In genomic region chr6:117265425-117266266, GRCh38 we compare ENCODE assay signal across 8 cellular contexts. TPM values are rescaled to one million over a fixed set of nuclear protein-coding genes. Genes with fewer than 3 reads are reported as not detected.
DNase-seq lines count a peak whose midpoint lies in the region; ATAC-seq and TF ChIP-seq lines count a peak whose summit lies in the region.

A gene with protein sequence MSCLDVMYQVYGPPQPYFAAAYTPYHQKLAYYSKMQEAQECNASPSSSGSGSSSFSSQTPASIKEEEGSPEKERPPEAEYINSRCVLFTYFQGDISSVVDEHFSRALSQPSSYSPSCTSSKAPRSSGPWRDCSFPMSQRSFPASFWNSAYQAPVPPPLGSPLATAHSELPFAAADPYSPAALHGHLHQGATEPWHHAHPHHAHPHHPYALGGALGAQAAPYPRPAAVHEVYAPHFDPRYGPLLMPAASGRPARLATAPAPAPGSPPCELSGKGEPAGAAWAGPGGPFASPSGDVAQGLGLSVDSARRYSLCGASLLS (plus strand): TSS chr6:117265558. CDS start chr6:117265764, 206 bp downstream.

- no peak within 1 kb of the TSS for H3K27ac Mint-ChIP-seq in activated CD4-positive, alpha-beta T cell treated with anti-CD3 and anti-CD28 coated beads for 36 hours
- no peak within 1 kb of the TSS for H3K27ac Mint-ChIP-seq in activated T-helper 17 cell treated with anti-CD3 and anti-CD28 coated beads, Interleukin-2, amount 50 U/mL, for 72 hours

- H3K9me3 ChIP-seq in HUES48 (ENCODE audit: control insufficient read depth, insufficient read depth, low read length) (no peaks in the 10 kb centered on the region), left ventricle myocardium inferior (replicated peaks) (no peaks in the 10 kb centered on the region), prostate gland (no peaks in the 10 kb centered on the region)

- no peaks in the 10 kb centered on the region for H3K9me3 Mint-ChIP-seq in activated CD4-positive, alpha-beta T cell treated with anti-CD3 and anti-CD28 coated beads for 36 hours (ENCODE audit: low read depth)
- no peaks in the 10 kb centered on the region for H3K9me3 Mint-ChIP-seq in activated T-helper 17 cell treated with anti-CD3 and anti-CD28 coated beads, Interleukin-2, amount 50 U/mL, for 72 hours

- H3K9ac ChIP-seq in HUES48 (ENCODE audit: low read depth, low read length) = no peak within 1 kb of the TSS

- peak within 1 kb of the TSS; percentile 46 for H3K4me3 Mint-ChIP-seq in activated CD4-positive, alpha-beta T cell treated with anti-CD3 and anti-CD28 coated beads for 36 hours
- peak within 1 kb of the TSS; percentile 55 for H3K4me3 Mint-ChIP-seq in activated T-helper 17 cell treated with anti-CD3 and anti-CD28 coated beads, Interleukin-2, amount 50 U/mL, for 72 hours

- 3% methylated on average over 48 of the region's 62 CpGs for WGBS in prostate gland

- H3K4me1 Mint-ChIP-seq in activated CD4-positive, alpha-beta T cell treated with anti-CD3 and anti-CD28 coated beads for 36 hours = peaks cover 8% of the 10 kb centered on the region
- peaks cover 4% of the 10 kb centered on the region for H3K4me1 Mint-ChIP-seq in activated T-helper 17 cell treated with anti-CD3 and anti-CD28 coated beads, Interleukin-2, amount 50 U/mL, for 72 hours

- POLR2A ChIA-PET in activated CD4-positive, alpha-beta T cell treated with anti-CD3 and anti-CD28 coated beads for 36 hours (lab: Charles Lee) = no interaction called here

- H3K27me3 ChIP-seq in HUES48 (ENCODE audit: control insufficient read depth, insufficient read depth, low read length) = peaks cover 98% of the 10 kb centered on the region
- peaks cover 100% of the 10 kb centered on the region for H3K27me3 ChIP-seq in left ventricle myocardium inferior (ENCODE audit: low read depth)
- peaks cover 60% of the 10 kb centered on the region for H3K27me3 ChIP-seq in prostate gland (replicated peaks; ENCODE audit: insufficient read depth)

- H3K36me3 Mint-ChIP-seq in activated CD4-positive, alpha-beta T cell treated with anti-CD3 and anti-CD28 coated beads for 36 hours (ENCODE audit: low read depth) = no peaks in the 10 kb centered on the region
- no peaks in the 10 kb centered on the region for H3K36me3 Mint-ChIP-seq in activated T-helper 17 cell treated with anti-CD3 and anti-CD28 coated beads, Interleukin-2, amount 50 U/mL, for 72 hours (ENCODE audit: low read depth)

- DNase-seq in activated CD4-positive, alpha-beta T cell treated with anti-CD3 and anti-CD28 coated beads for 36 hours = peak; percentile 31
- no peak for DNase-seq in activated CD4-positive, alpha-beta T cell treated with anti-CD3 and anti-CD28 coated beads for 1 hour
- DNase-seq in left ventricle myocardium inferior (peak; percentile 27), prostate gland (ENCODE audit: low spot score) (no peak), LoVo (ENCODE audit: low spot score) (no peak)

- H3K27ac ChIP-seq in HUES48 (ENCODE audit: low read depth, low read length) (no peak within 1 kb of the TSS), left ventricle myocardium inferior (replicated peaks) (no peak within 1 kb of the TSS), prostate gland (no peak within 1 kb of the TSS)

- no peak for TF ChIP-seq POLR2A in prostate gland (IDR thresholded peaks at IDR 0.05)

- H3K36me3 ChIP-seq in HUES48 (ENCODE audit: control insufficient read depth, insufficient read depth, low read length) = no peaks in the 10 kb centered on the region
- no peaks in the 10 kb centered on the region for H3K36me3 ChIP-seq in left ventricle myocardium inferior
- H3K36me3 ChIP-seq in prostate gland = no peaks in the 10 kb centered on the region

- H3K4me3 ChIP-seq in HUES48 (ENCODE audit: low read depth, low read length) (peak within 1 kb of the TSS; percentile 64), left ventricle myocardium inferior (peak within 1 kb of the TSS; percentile 63), prostate gland (peak within 1 kb of the TSS; percentile 18 to 19)

- H3K4me1 ChIP-seq in HUES48 (ENCODE audit: control insufficient read depth, insufficient read depth, low read length) = peaks cover 25% of the 10 kb centered on the region
- peaks cover 33% of the 10 kb centered on the region for H3K4me1 ChIP-seq in left ventricle myocardium inferior
- H3K4me1 ChIP-seq in prostate gland (replicated peaks) = peaks cover 4% of the 10 kb centered on the region

- peak; percentile 18 for ATAC-seq in activated CD4-positive, alpha-beta T cell treated with anti-CD3 and anti-CD28 coated beads for 36 hours
- peak; percentile 24 for ATAC-seq in activated T-helper 17 cell treated with anti-CD3 and anti-CD28 coated beads, Interleukin-2, amount 50 U/mL, for 72 hours (replicated peaks)
- ATAC-seq in GM18511 (IDR thresholded peaks at IDR 0.05; ENCODE audit: unreplicated experiment) = no peak

- TF ChIP-seq CTCF in left ventricle myocardium inferior (IDR thresholded peaks at IDR 0.05; ENCODE audit: borderline replicate concordance) (peak; percentile 36), prostate gland (IDR thresholded peaks at IDR 0.05) (no peak)

- CTCF ChIA-PET in activated CD4-positive, alpha-beta T cell treated with anti-CD3 and anti-CD28 coated beads for 36 hours (lab: Charles Lee) = interaction anchor here (0.7 to 1.5 kb wide), 3 partner anchors 9 to 51 kb away, joined by 3 read pairs; no protein-coding TSS in a partner anchor

- intact Hi-C loops in activated CD4-positive, alpha-beta T cell treated with anti-CD3 and anti-CD28 coated beads for 36 hours (cut with DNase I, micrococcal nuclease) = no loop called here
- intact Hi-C loops in left ventricle myocardium inferior (cut with micrococcal nuclease) (no loop called here), prostate gland (cut with DNase I) (no loop called here)

- H3K27me3 Mint-ChIP-seq in activated CD4-positive, alpha-beta T cell treated with anti-CD3 and anti-CD28 coated beads for 36 hours = peaks cover 77% of the 10 kb centered on the region
- peaks cover 71% of the 10 kb centered on the region for H3K27me3 Mint-ChIP-seq in activated T-helper 17 cell treated with anti-CD3 and anti-CD28 coated beads, Interleukin-2, amount 50 U/mL, for 72 hours

RNA-seq across cellular contexts. Expression of the gene that starts here (rescaled TPM):
- not detected for total RNA-seq in activated CD4-positive, alpha-beta T cell treated with anti-CD3 and anti-CD28 coated beads for 36 hours
- total RNA-seq in activated T-helper 17 cell treated with anti-CD3 and anti-CD28 coated beads, Interleukin-2, amount 50 U/mL, for 72 hours = not detected
- total RNA-seq in left ventricle myocardium inferior (2.4 TPM), prostate gland (under 1 TPM in 1 of 2 donors, not detected in 1; 0.28 TPM)

Comparison
In these comparisons a context has a peak if more than half of its experiments do, and no peak if none do; other contexts are left out.
1. Peak in DNase-seq and ATAC-seq in activated CD4-positive, alpha-beta T cell treated with anti-CD3 and anti-CD28 coated beads for 36 hours; RNA of the gene not detected or under 1 TPM.
2. Peak in ATAC-seq in activated T-helper 17 cell treated with anti-CD3 and anti-CD28 coated beads, Interleukin-2, amount 50 U/mL, for 72 hours; RNA of the gene not detected or under 1 TPM.